In genomic region chr7:84865560-84865959, GRCh38 we compare ENCODE assay signal across 2 cellular contexts.
TF ChIP-seq lines count a peak whose summit lies in the region.

No MANE protein-coding gene starts in this region.

TF ChIP-seq in K562, 482 proteins besides CTCF, POLR2A, EP300 and RAD21 (continued from another document):
- TF ChIP-seq VEZF1 (CRISPR knock-in tag; IDR thresholded peaks at IDR 0.05) (no peak), DPF2 (IDR thresholded peaks at IDR 0.05) (no peak)

TF ChIP-seq in SK-N-SH treated with all-trans-retinoic acid at 6 μM for 48 hours, 23 proteins besides CTCF, POLR2A, EP300 and RAD21 (continued from another document):
- TF ChIP-seq TSHZ2 (CRISPR knock-in tag; IDR thresholded peaks at IDR 0.05) (no peak), ZNF70 (CRISPR knock-in tag; IDR thresholded peaks at IDR 0.05) (no peak), TOX (CRISPR knock-in tag; IDR thresholded peaks at IDR 0.05; ENCODE audit: borderline replicate concordance) (no peak), ESRRG (CRISPR knock-in tag; IDR thresholded peaks at IDR 0.05) (no peak), SNAI2 (CRISPR knock-in tag; IDR thresholded peaks at IDR 0.05) (no peak), RARB (CRISPR knock-in tag; IDR thresholded peaks at IDR 0.05) (no peak), POU6F1 (CRISPR knock-in tag; IDR thresholded peaks at IDR 0.05; ENCODE audit: borderline replicate concordance, low read depth) (no peak)
- TF ChIP-seq, protein P1, sequence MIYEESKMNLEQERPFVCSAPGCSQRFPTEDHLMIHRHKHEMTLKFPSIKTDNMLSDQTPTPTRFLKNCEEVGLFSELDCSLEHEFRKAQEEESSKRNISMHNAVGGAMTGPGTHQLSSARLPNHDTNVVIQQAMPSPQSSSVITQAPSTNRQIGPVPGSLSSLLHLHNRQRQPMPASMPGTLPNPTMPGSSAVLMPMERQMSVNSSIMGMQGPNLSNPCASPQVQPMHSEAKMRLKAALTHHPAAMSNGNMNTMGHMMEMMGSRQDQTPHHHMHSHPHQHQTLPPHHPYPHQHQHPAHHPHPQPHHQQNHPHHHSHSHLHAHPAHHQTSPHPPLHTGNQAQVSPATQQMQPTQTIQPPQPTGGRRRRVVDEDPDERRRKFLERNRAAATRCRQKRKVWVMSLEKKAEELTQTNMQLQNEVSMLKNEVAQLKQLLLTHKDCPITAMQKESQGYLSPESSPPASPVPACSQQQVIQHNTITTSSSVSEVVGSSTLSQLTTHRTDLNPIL (CRISPR knock-in tag; IDR thresholded peaks at IDR 0.05; ENCODE audit: low read depth) = no peak
TF ChIP-seq in SK-N-SH treated with all-trans-retinoic acid at 6 μM for 48 hours: peak in this region for 0.
